In genomic region chr16:69514366-69514765, GRCh38 we compare ENCODE assay signal across 1 cellular context.
TF ChIP-seq lines count a peak whose summit lies in the region.

No MANE protein-coding gene starts in this region.

TF ChIP-seq in HCT116, 20 proteins besides CTCF, POLR2A, EP300 and RAD21 (continued from another document):
- TF ChIP-seq ATF3 (IDR thresholded peaks at IDR 0.05) (no peak), SP1 (IDR thresholded peaks at IDR 0.05; ENCODE audit: low read depth) (no peak), YY1 (IDR thresholded peaks at IDR 0.05; ENCODE audit: extremely low read depth, insufficient replicate concordance, low read depth, low read length) (no peak), CBX3 (IDR thresholded peaks at IDR 0.05; ENCODE audit: low read depth) (no peak), ELF1 (IDR thresholded peaks at IDR 0.05; ENCODE audit: borderline replicate concordance, low read depth) (no peak), ZBTB33 (IDR thresholded peaks at IDR 0.05; ENCODE audit: extremely low read depth, insufficient replicate concordance, low read length) (no peak), FOSL1 (IDR thresholded peaks at IDR 0.05; ENCODE audit: low read depth) (no peak), EGR1 (IDR thresholded peaks at IDR 0.05; ENCODE audit: low read depth) (no peak)
- TF ChIP-seq, protein P1, sequence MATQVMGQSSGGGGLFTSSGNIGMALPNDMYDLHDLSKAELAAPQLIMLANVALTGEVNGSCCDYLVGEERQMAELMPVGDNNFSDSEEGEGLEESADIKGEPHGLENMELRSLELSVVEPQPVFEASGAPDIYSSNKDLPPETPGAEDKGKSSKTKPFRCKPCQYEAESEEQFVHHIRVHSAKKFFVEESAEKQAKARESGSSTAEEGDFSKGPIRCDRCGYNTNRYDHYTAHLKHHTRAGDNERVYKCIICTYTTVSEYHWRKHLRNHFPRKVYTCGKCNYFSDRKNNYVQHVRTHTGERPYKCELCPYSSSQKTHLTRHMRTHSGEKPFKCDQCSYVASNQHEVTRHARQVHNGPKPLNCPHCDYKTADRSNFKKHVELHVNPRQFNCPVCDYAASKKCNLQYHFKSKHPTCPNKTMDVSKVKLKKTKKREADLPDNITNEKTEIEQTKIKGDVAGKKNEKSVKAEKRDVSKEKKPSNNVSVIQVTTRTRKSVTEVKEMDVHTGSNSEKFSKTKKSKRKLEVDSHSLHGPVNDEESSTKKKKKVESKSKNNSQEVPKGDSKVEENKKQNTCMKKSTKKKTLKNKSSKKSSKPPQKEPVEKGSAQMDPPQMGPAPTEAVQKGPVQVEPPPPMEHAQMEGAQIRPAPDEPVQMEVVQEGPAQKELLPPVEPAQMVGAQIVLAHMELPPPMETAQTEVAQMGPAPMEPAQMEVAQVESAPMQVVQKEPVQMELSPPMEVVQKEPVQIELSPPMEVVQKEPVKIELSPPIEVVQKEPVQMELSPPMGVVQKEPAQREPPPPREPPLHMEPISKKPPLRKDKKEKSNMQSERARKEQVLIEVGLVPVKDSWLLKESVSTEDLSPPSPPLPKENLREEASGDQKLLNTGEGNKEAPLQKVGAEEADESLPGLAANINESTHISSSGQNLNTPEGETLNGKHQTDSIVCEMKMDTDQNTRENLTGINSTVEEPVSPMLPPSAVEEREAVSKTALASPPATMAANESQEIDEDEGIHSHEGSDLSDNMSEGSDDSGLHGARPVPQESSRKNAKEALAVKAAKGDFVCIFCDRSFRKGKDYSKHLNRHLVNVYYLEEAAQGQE (IDR thresholded peaks at IDR 0.05; ENCODE audit: low read depth), result no peak
